ENCODE assay signal across 9 cellular contexts in the genomic region with DNA sequence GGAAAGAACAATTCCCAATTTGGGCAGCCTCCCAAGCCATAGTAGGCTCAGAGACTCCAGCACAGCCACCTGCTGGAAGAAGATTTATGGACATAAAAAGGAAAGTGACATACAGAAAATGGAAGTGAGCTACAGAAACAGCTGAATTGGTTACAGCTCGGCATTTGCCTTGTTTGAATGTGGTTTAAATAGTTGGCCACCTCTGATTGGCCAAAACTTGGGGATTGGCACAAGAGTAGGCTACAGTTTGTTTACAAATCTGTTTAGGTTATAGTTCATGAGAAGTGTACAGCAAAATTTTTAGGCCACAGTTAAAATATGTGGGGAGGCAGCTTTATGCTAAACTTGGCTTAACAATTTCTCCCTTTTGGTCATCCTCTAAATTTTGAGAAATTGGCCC.
"Had no signal": no experiment of that assay in that cellular context is flagged by ENCODE, and none has a peak within 500 bp of the region (broad histone marks: within the 10 kb centered on the region; RNA-seq: fewer than 3 reads in every experiment).

No MANE protein-coding gene starts in this region.

- H3K9ac ChIP-seq: GM23248 had no signal

- H3K4me1 ChIP-seq: HAP-1 had no signal

- H3K27ac Mint-ChIP-seq: HFFc6 had no signal

- H3K4me3 ChIP-seq: GM23248, HAP-1, K562 had no signal

- H3K9me3 Mint-ChIP-seq: HFFc6 had no signal

- H3K27ac ChIP-seq: GM23248 had no signal

- H3K4me3 Mint-ChIP-seq: HFFc6 had no signal

- FAIRE-seq: HTR-8/SVneo, K562 had no signal

- H3K36me3 ChIP-seq: HAP-1 had no signal

- ATAC-seq: HCT116, K562 had no signal

- H2AFZ ChIP-seq: GM23248 had no signal

- DNase-seq: GM23248, GOT3, H7, HFFc6, IMR-90 had no signal
